Comparison of ENCODE assay signal across 28 cellular contexts in genomic region chr13:43675577-43675976, GRCh38.
"Had no signal": no experiment of that assay in that cellular context is flagged by ENCODE, and none has a peak within 500 bp of the region (broad histone marks: within the 10 kb centered on the region; RNA-seq: fewer than 3 reads in every experiment).

No MANE protein-coding gene starts in this region.

- H3K36me3 ChIP-seq: adrenal gland, esophagus muscularis mucosa, gastroesophageal sphincter had no signal

- H3K27me3 ChIP-seq: adrenal gland, body of pancreas, esophagus muscularis mucosa, gastroesophageal sphincter had no signal

- H3K27ac ChIP-seq: adrenal gland, body of pancreas, esophagus muscularis mucosa, gastroesophageal sphincter had no signal

- ATAC-seq: activated CD8-positive, alpha-beta memory T cell treated with anti-CD3 and anti-CD28 coated beads, Interleukin-2, amount 10 ng/mL, durations not matched to agents 7 days and 5 days; activated CD8-positive, alpha-beta T cell treated with anti-CD3 and anti-CD28 coated beads, Interleukin-2, amount 10 ng/mL, durations not matched to agents 7 days and 5 days; activated naive CD8-positive, alpha-beta T cell treated with anti-CD3 and anti-CD28 coated beads, Interleukin-2, amount 50 U/mL, for 24 hours; body of pancreas; effector memory CD8-positive, alpha-beta T cell; gastroesophageal sphincter had no signal

- H3K9me3 ChIP-seq: adrenal gland, body of pancreas, esophagus muscularis mucosa, gastroesophageal sphincter had no signal

- FAIRE-seq: colon had no signal

- H3K4me3 ChIP-seq: adrenal gland, body of pancreas, esophagus muscularis mucosa, gastroesophageal sphincter had no signal

- H3K4me1 ChIP-seq: adrenal gland, body of pancreas had no signal

- DNase-seq: activated CD4-positive, alpha-beta memory T cell treated with anti-CD3 and anti-CD28 coated beads for 36 hours; activated CD4-positive, alpha-beta T cell treated with anti-CD3 and anti-CD28 coated beads for 36 hours; activated CD4-positive, alpha-beta T cell treated with anti-CD3 and anti-CD28 coated beads, Interleukin-2, amount 10 ng/mL, durations not matched to agents 24 days and 14 days; activated CD4-positive, CD25-positive, alpha-beta regulatory T cell; activated CD4-positive, CD25-positive, alpha-beta regulatory T cell treated with anti-CD3 and anti-CD28 coated beads, Interleukin-2, amount 50 U/mL, for 72 hours; activated CD8-positive, alpha-beta memory T cell treated with anti-CD3 and anti-CD28 coated beads, Interleukin-2, amount 10 ng/mL, durations not matched to agents 7 days and 5 days; activated CD8-positive, alpha-beta memory T cell treated with anti-CD3 and anti-CD28 coated beads, Interleukin-2, amount 50 U/mL, for 4 hours; activated CD8-positive, alpha-beta T cell treated with anti-CD3 and anti-CD28 coated beads, Interleukin-2, amount 10 ng/mL, durations not matched to agents 7 days and 5 days; activated effector memory CD4-positive, alpha-beta T cell treated with anti-CD3 and anti-CD28 coated beads, Interleukin-2, amount 50 U/mL, for 16 hours; activated naive CD4-positive, alpha-beta T cell treated with anti-CD3 and anti-CD28 coated beads for 36 hours; activated naive CD8-positive, alpha-beta T cell treated with anti-CD3 and anti-CD28 coated beads for 36 hours; activated naive CD8-positive, alpha-beta T cell treated with anti-CD3 and anti-CD28 coated beads, Interleukin-2, amount 50 U/mL, for 24 hours; activated T-cell treated with anti-CD3 and anti-CD28 coated beads, Interleukin-2, amount 50 U/mL, for 1 hour; activated T-cell treated with anti-CD3 and anti-CD28 coated beads, Interleukin-2, amount 50 U/mL, for 48 hours; adrenal gland; aorta; body of pancreas; caudate nucleus; cortex of kidney; dermis blood vessel endothelial cell; effector CD4-positive, alpha-beta T cell; effector memory CD8-positive, alpha-beta T cell; erythroblast; foreskin melanocyte; T-helper 2 cell had no signal
